7 cellular contexts compared by ENCODE assay signal in the genomic region with DNA sequence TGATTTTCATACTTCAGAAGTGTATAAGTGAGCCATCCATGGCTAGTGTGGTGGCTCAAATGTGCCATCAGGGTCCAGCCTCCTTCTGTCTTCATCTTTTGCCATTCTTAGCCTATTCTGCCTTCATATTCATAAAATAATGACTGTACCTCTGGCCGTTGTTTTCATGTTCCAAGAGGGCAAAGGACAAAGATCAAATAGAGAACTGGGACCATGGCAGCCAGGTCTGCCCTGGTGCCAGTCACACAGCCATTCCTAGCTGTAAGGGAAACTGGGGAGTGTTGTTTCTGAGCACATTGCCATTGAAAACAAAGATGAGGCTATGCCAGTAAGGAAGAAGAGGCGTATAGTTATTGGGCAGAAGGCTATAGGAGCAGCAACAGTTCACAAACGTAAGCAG.
"Had no signal": no experiment of that assay in that cellular context is flagged by ENCODE, and none has a peak within 500 bp of the region (broad histone marks: within the 10 kb centered on the region; RNA-seq: fewer than 3 reads in every experiment).

No MANE protein-coding gene starts in this region.

- FAIRE-seq: HTR-8/SVneo, K562 had no signal

- H3K4me1 Mint-ChIP-seq: IgD-negative memory B cell had no signal

- H3K4me3 Mint-ChIP-seq: IgD-negative memory B cell had no signal

- H3K4me3 ChIP-seq: K562 had no signal

- H3K27me3 Mint-ChIP-seq: IgD-negative memory B cell had no signal

- H3K27ac Mint-ChIP-seq: IgD-negative memory B cell had no signal

- DNase-seq: IMR-90, KBM-7, KG1 had no signal

- H3K36me3 Mint-ChIP-seq: IgD-negative memory B cell had no signal

- H3K27ac ChIP-seq: HL-60 had no signal

- ATAC-seq: K562 had no signal
